In the genomic region with DNA sequence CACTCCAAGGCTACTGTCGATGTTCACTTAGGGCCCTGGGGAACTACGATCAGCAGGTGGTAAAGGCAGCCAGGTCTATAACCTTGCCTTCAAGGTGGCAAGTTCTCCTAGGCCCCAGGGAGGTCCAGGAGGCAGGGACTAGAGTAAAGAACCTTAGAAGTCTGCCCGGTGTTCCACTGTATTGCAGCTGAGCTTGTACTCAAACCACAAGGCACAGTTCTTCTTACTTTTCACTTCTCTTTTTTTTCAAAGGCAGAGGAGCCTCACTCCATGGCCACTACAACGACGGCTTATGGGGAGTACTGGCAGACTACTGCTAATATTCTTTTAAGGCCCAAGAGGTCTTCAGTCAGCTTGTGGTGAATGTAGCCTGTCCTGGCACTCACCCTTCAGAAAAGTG, we compare ENCODE assay signal across 10 cellular contexts.
DNase-seq lines count a peak whose midpoint lies in the region; ATAC-seq and TF ChIP-seq lines count a peak whose summit lies in the region.
"Had no signal": no experiment of that assay in that cellular context is flagged by ENCODE, and none has a peak within 500 bp of the region (broad histone marks: within the 10 kb centered on the region; RNA-seq: fewer than 3 reads in every experiment).

No MANE protein-coding gene starts in this region.

- H2AFZ ChIP-seq in neuronal stem cell (ENCODE audit: low read length), result no peak overlapping the region

- intact Hi-C loops in activated CD4-positive, alpha-beta memory T cell treated with anti-CD3 and anti-CD28 coated beads for 36 hours (cut with micrococcal nuclease), result no loop called here

- no peak overlapping the region for H3K27ac ChIP-seq in neuronal stem cell (replicated peaks; ENCODE audit: low read length)

- POLR2A ChIA-PET in activated CD4-positive, alpha-beta memory T cell treated with anti-CD3 and anti-CD28 coated beads for 36 hours (lab: Charles Lee), result no interaction called here

- no peak overlapping the region for H3K23ac ChIP-seq in neuronal stem cell (ENCODE audit: low read depth, low read length, poor library complexity)

- H3K36me3 ChIP-seq in neuronal stem cell (replicated peaks in 1 of 2; ENCODE audit: control insufficient read depth in 2 of 2, insufficient read depth in 2 of 2, low read length in 2 of 2), result no peaks in the 10 kb centered on the region

- CTCF ChIA-PET in activated CD4-positive, alpha-beta memory T cell treated with anti-CD3 and anti-CD28 coated beads for 36 hours (lab: Charles Lee), result no interaction called here

- no peaks in the 10 kb centered on the region for H3K4me1 Mint-ChIP-seq in activated CD4-positive, alpha-beta memory T cell treated with anti-CD3 and anti-CD28 coated beads for 36 hours (ENCODE audit: low read depth)

- H2BK5ac ChIP-seq in neuronal stem cell (ENCODE audit: low read length), result no peak overlapping the region

- no peak overlapping the region for H2BK15ac ChIP-seq in neuronal stem cell (ENCODE audit: low read length)

- H2BK12ac ChIP-seq in neuronal stem cell (ENCODE audit: low read length), result no peak overlapping the region

- ATAC-seq in GM19468 (IDR thresholded peaks at IDR 0.05; ENCODE audit: extremely low read depth, unreplicated experiment) (peak; percentile 86), HG03064 (IDR thresholded peaks at IDR 0.05; ENCODE audit: low read depth, unreplicated experiment) (peak; percentile 98)

- no peak overlapping the region for H4K91ac ChIP-seq in neuronal stem cell (ENCODE audit: low read depth, low read length, poor library complexity)

- H3K4me3 ChIP-seq in GM12865 (ENCODE audit: low read depth, low read length) (no peak overlapping the region), neuronal stem cell (ENCODE audit: low read length in 2 of 2) (no peak overlapping the region)

- H3K9me3 Mint-ChIP-seq in activated CD4-positive, alpha-beta memory T cell treated with anti-CD3 and anti-CD28 coated beads for 36 hours, result peaks cover 12% of the 10 kb centered on the region

- TF ChIP-seq CTCF in GM12865 (IDR thresholded peaks at IDR 0.05; ENCODE audit: insufficient read depth, low read depth, low read length, missing control alignments), result no peak

- peaks cover 5% of the 10 kb centered on the region for H3K36me3 Mint-ChIP-seq in activated CD4-positive, alpha-beta memory T cell treated with anti-CD3 and anti-CD28 coated beads for 36 hours

- H3K4me2 ChIP-seq in neuronal stem cell (ENCODE audit: insufficient read depth, low read length, poor library complexity, severe bottlenecking), result no peak overlapping the region

- no peak overlapping the region for H3K18ac ChIP-seq in neuronal stem cell (ENCODE audit: low read length)

- no peak overlapping the region for H4K8ac ChIP-seq in neuronal stem cell (ENCODE audit: low read depth, low read length)

- H3K9me3 ChIP-seq in neuronal stem cell (replicated peaks in 1 of 2; ENCODE audit: control insufficient read depth in 2 of 2, insufficient read depth in 1 of 2, low read depth in 1 of 2, low read length in 2 of 2), result no peaks in the 10 kb centered on the region

- no peak overlapping the region for H3K9ac ChIP-seq in neuronal stem cell (ENCODE audit: low read depth, low read length, poor library complexity)

- no peak overlapping the region for H3K14ac ChIP-seq in neuronal stem cell (ENCODE audit: low read length)

- H3K4me3 Mint-ChIP-seq in activated CD4-positive, alpha-beta memory T cell treated with anti-CD3 and anti-CD28 coated beads for 36 hours, result no peak overlapping the region

- no peaks in the 10 kb centered on the region for H3K79me1 ChIP-seq in neuronal stem cell (ENCODE audit: low read depth, low read length)

- peak; percentile 61 for DNase-seq in GM12865 (ENCODE audit: low read depth)
- peak; percentile 3 for DNase-seq in NOMO-1 treated with dmso at 0.1 percent for 144 hours (lab: John Stamatoyannopoulos, UW; ENCODE audit: unreplicated experiment)
- no peak for DNase-seq in neuronal stem cell (ENCODE audit: low spot score)
- DNase-seq in activated CD4-positive, alpha-beta T cell treated with anti-CD3 and anti-CD28 coated beads, Interleukin-2, amount 50 U/mL, for 4 hours, result no peak
- no peak for DNase-seq in activated CD8-positive, alpha-beta memory T cell treated with anti-CD3 and anti-CD28 coated beads for 24 hours
- no peak for DNase-seq in activated CD4-positive, alpha-beta memory T cell treated with anti-CD3 and anti-CD28 coated beads for 36 hours
- DNase-seq: foreskin fibroblast, SW 1271 had no signal

- H3K4me1 ChIP-seq in neuronal stem cell (ENCODE audit: control insufficient read depth in 2 of 2, insufficient read depth in 1 of 2, low read depth in 1 of 2, low read length in 2 of 2), result no peaks in the 10 kb centered on the region

- no peaks in the 10 kb centered on the region for H3K27me3 Mint-ChIP-seq in activated CD4-positive, alpha-beta memory T cell treated with anti-CD3 and anti-CD28 coated beads for 36 hours

- H3K27me3 ChIP-seq in neuronal stem cell (ENCODE audit: control insufficient read depth in 3 of 3, insufficient read depth in 3 of 3, low read depth in 1 of 3, low read length in 3 of 3), result no peaks in the 10 kb centered on the region

- no peak overlapping the region for H3K27ac Mint-ChIP-seq in activated CD4-positive, alpha-beta memory T cell treated with anti-CD3 and anti-CD28 coated beads for 36 hours

- no peak overlapping the region for H2BK120ac ChIP-seq in neuronal stem cell (ENCODE audit: low read depth, low read length)

- H3K4ac ChIP-seq in neuronal stem cell (ENCODE audit: low read length), result no peak overlapping the region

- no CpG with 5 or more reads among the region's 5 CpGs for WGBS in neuronal stem cell (ENCODE audit: extremely low coverage in 2 of 2, insufficient read length in 2 of 2, insufficient replicate concordance in 1 of 2), 2 donors

- H2AK5ac ChIP-seq in neuronal stem cell (ENCODE audit: low read depth, low read length), result no peak overlapping the region

Comparison
In these comparisons a context has a peak if more than half of its experiments do, and no peak if none do; other contexts are left out.
1. DNase-seq: peak in GM12865 (single experiment) and NOMO-1 treated with dmso at 0.1 percent for 144 hours (single experiment); none in neuronal stem cell (single experiment), activated CD4-positive, alpha-beta T cell treated with anti-CD3 and anti-CD28 coated beads, Interleukin-2, amount 50 U/mL, for 4 hours (0 of 2), activated CD8-positive, alpha-beta memory T cell treated with anti-CD3 and anti-CD28 coated beads for 24 hours (single experiment) and activated CD4-positive, alpha-beta memory T cell treated with anti-CD3 and anti-CD28 coated beads for 36 hours (single experiment).